Comparison of ENCODE assay signal across 24 cellular contexts in genomic region chr3:43123895-43124294, GRCh38.
"Had no signal": no experiment of that assay in that cellular context is flagged by ENCODE, and none has a peak within 500 bp of the region (broad histone marks: within the 10 kb centered on the region; RNA-seq: fewer than 3 reads in every experiment).

No MANE protein-coding gene starts in this region.

- FAIRE-seq: small intestine, urothelium cell line had no signal

- H3K36me3 ChIP-seq: neural progenitor cell, ovary, right lobe of liver, sigmoid colon, stomach, thoracic aorta, thyroid gland, tibial nerve, upper lobe of left lung, vagina had no signal

- H3K79me2 ChIP-seq: parathyroid adenoma had no signal

- H3K9me3 ChIP-seq: ovary, right lobe of liver, sigmoid colon, thoracic aorta, thyroid gland, vagina had no signal

- H3K9ac ChIP-seq: neural progenitor cell, parathyroid adenoma had no signal

- H2AFZ ChIP-seq: neural progenitor cell, parathyroid adenoma had no signal

- H3K4me3 ChIP-seq: neural progenitor cell, ovary, psoas muscle, right lobe of liver, sigmoid colon, stomach, thoracic aorta, thyroid gland, tibial nerve, upper lobe of left lung, vagina had no signal

- H3K4me2 ChIP-seq: neural progenitor cell had no signal

- ATAC-seq: psoas muscle; right cardiac atrium; right lobe of liver; stimulated activated effector memory CD8-positive, alpha-beta T cell treated with anti-CD3 and anti-CD28 coated beads, Interleukin-12 subunit alpha, Interleukin-12 subunit beta, amount 100 ng/mL, for 72 hours; stimulated activated naive B cell treated with anti-CD40 and anti-IgM and Interleukin-4, amounts not matched to agents 10 μg/mL and 1 μg/mL and 100 μg/mL, for 72 hours had no signal

- H3K27ac ChIP-seq: neural progenitor cell, ovary, parathyroid adenoma, psoas muscle, right lobe of liver, sigmoid colon, stomach, thoracic aorta, thyroid gland, tibial nerve, upper lobe of left lung, vagina had no signal

- DNase-seq: occipital lobe; ovary; posterior cingulate gyrus; psoas muscle; right cardiac atrium; right lobe of liver; sigmoid colon; small intestine; stimulated activated CD4-positive, alpha-beta T cell treated with anti-CD3 and anti-CD28 coated beads, Interleukin-15, amount 100 ng/mL, for 24 hours; stimulated activated CD4-positive, alpha-beta T cell treated with anti-CD3 and anti-CD28 coated beads, Interleukin-2, amount 100 ng/mL, for 24 hours; stimulated activated CD4-positive, alpha-beta T cell treated with anti-CD3 and anti-CD28 coated beads, Interleukin-2, amount 100 ng/mL, for 48 hours; stimulated activated CD4-positive, alpha-beta T cell treated with anti-CD3 and anti-CD28 coated beads, Interleukin-4, amount 100 ng/mL, for 24 hours; stimulated activated naive B cell treated with anti-CD40 and anti-IgM and Interleukin-4, amounts not matched to agents 10 μg/mL and 1 μg/mL and 100 μg/mL, for 72 hours; stimulated activated naive CD4-positive, alpha-beta T cell treated with Interleukin-2 at 50 U/mL for 16 hours; stomach; thyroid gland; upper lobe of left lung had no signal

- H3K4me1 ChIP-seq: neural progenitor cell, parathyroid adenoma, psoas muscle, right lobe of liver, sigmoid colon, stomach, thyroid gland, tibial nerve, vagina had no signal

- H3K27me3 ChIP-seq: neural progenitor cell, ovary, right lobe of liver, sigmoid colon, stomach, thyroid gland, tibial nerve, upper lobe of left lung, vagina had no signal
